In genomic region chr14:69696633-69697557, GRCh38 we compare ENCODE assay signal across 9 cellular contexts.
DNase-seq lines count a peak whose midpoint lies in the region; ATAC-seq and TF ChIP-seq lines count a peak whose summit lies in the region.
"Had no signal": no experiment of that assay in that cellular context is flagged by ENCODE, and none has a peak within 500 bp of the region (broad histone marks: within the 10 kb centered on the region; RNA-seq: fewer than 3 reads in every experiment).

No MANE protein-coding gene starts in this region.

- no peak overlapping the region for H3K4me3 Mint-ChIP-seq in stimulated activated memory B cell treated with anti-CD40 and anti-IgM and Interleukin-4, amounts not matched to agents 10 μg/mL and 1 μg/mL and 100 μg/mL, for 72 hours

- H3K9me3 Mint-ChIP-seq in stimulated activated memory B cell treated with anti-CD40 and anti-IgM and Interleukin-4, amounts not matched to agents 10 μg/mL and 1 μg/mL and 100 μg/mL, for 72 hours = no peaks in the 10 kb centered on the region

- H3F3A ChIP-seq in SU-DHL-6 (ENCODE audit: insufficient read depth) = no peaks in the 10 kb centered on the region; the same call in 1 of the 2 replicates

- POLR2A ChIA-PET in RWPE1 (lab: Yijun Ruan, JAX; ENCODE audit: low non-redundant PET) = no interaction called here

- TF ChIP-seq CTCF in SU-DHL-6 (IDR thresholded peaks at IDR 0.05; ENCODE audit: insufficient read depth, low read length, poor library complexity, severe bottlenecking) (no peak), RWPE1 (conservative IDR thresholded peaks at IDR 0.05; ENCODE audit: low read depth) (no peak)

- no peak overlapping the region for H2AFZ ChIP-seq in SU-DHL-6 (ENCODE audit: low read depth, low read length, severe bottlenecking)

- H3K9me2 ChIP-seq in SU-DHL-6 (replicated peaks; ENCODE audit: insufficient read depth, low read length) = no peaks in the 10 kb centered on the region

- no peak overlapping the region for H3K4me2 ChIP-seq in SU-DHL-6 (ENCODE audit: low read depth, low read length, poor library complexity, severe bottlenecking)

- CTCF ChIA-PET in RWPE1 (lab: Yijun Ruan, JAX) = no interaction called here

- H3K36me3 ChIP-seq in SU-DHL-6 (ENCODE audit: low read length) = no peaks in the 10 kb centered on the region

- no peak for DNase-seq in activated CD4-positive, CD25-positive, alpha-beta regulatory T cell treated with anti-CD3 and anti-CD28 coated beads, Interleukin-2, amount 50 U/mL, for 72 hours
- DNase-seq in stimulated activated naive CD4-positive, alpha-beta T cell treated with Interleukin-2 at 50 U/mL for 16 hours (lab: John Stamatoyannopoulos, UW) = no peak
- DNase-seq in kidney glomerular epithelial cell (lab: John Stamatoyannopoulos, UW) (no peak), RWPE1 (ENCODE audit: low spot score) (no peak)
- DNase-seq: activated CD8-positive, alpha-beta memory T cell treated with anti-CD3 and anti-CD28 coated beads, Interleukin-2, amount 50 U/mL, for 48 hours had no signal

- H3K27ac ChIP-seq in SU-DHL-6 (ENCODE audit: low read depth, low read length) (peak overlapping the region; percentile 27; the same call in 1 of the 2 replicates), RWPE1 (no peak overlapping the region)

- peak overlapping the region; percentile 95 for H3K27ac Mint-ChIP-seq in stimulated activated memory B cell treated with anti-CD40 and anti-IgM and Interleukin-4, amounts not matched to agents 10 μg/mL and 1 μg/mL and 100 μg/mL, for 72 hours

- ATAC-seq in activated CD4-positive, CD25-positive, alpha-beta regulatory T cell treated with anti-CD3 and anti-CD28 coated beads, Interleukin-2, amount 50 U/mL, for 24 hours = peak; percentile 75 to 83
- ATAC-seq in esophagus mucosa = peak; percentile 33
- no peak for ATAC-seq in stimulated activated memory B cell treated with anti-CD40 and anti-IgM and Interleukin-4, amounts not matched to agents 10 μg/mL and 1 μg/mL and 100 μg/mL, for 72 hours

- H3K27me3 ChIP-seq in SU-DHL-6 (ENCODE audit: low read length) = no peaks in the 10 kb centered on the region

- peaks cover 11% of the 10 kb centered on the region for H3K36me3 Mint-ChIP-seq in stimulated activated memory B cell treated with anti-CD40 and anti-IgM and Interleukin-4, amounts not matched to agents 10 μg/mL and 1 μg/mL and 100 μg/mL, for 72 hours

- H4K20me1 ChIP-seq in SU-DHL-6 (ENCODE audit: low read depth, low read length) = peaks cover 24% of the 10 kb centered on the region; the same call in 1 of the 2 replicates

- H3K79me2 ChIP-seq in SU-DHL-6 (ENCODE audit: insufficient read depth, low read length) = peaks cover 100% of the 10 kb centered on the region

- no peaks in the 10 kb centered on the region for H3K27me3 Mint-ChIP-seq in stimulated activated memory B cell treated with anti-CD40 and anti-IgM and Interleukin-4, amounts not matched to agents 10 μg/mL and 1 μg/mL and 100 μg/mL, for 72 hours

- H3K4me1 Mint-ChIP-seq in stimulated activated memory B cell treated with anti-CD40 and anti-IgM and Interleukin-4, amounts not matched to agents 10 μg/mL and 1 μg/mL and 100 μg/mL, for 72 hours = peaks cover 98% of the 10 kb centered on the region

- no peaks in the 10 kb centered on the region for H3K9me3 ChIP-seq in SU-DHL-6 (ENCODE audit: insufficient read depth, low read length)

- no peak overlapping the region for H3K4me3 ChIP-seq in SU-DHL-6 (ENCODE audit: insufficient read depth, low read length, poor library complexity, severe bottlenecking)

- H3K9ac ChIP-seq in SU-DHL-6 (ENCODE audit: low read length) = no peak overlapping the region
